In genomic region chr9:109683521-109683920, GRCh38 we compare ENCODE assay signal across 14 cellular contexts.
"Had no signal": no experiment of that assay in that cellular context is flagged by ENCODE, and none has a peak within 500 bp of the region (broad histone marks: within the 10 kb centered on the region; RNA-seq: fewer than 3 reads in every experiment).

No MANE protein-coding gene starts in this region.

- H3K27me3 ChIP-seq: gastrocnemius medialis, ovary, sigmoid colon, testis had no signal

- H3K36me3 ChIP-seq: gastrocnemius medialis, ovary, sigmoid colon had no signal

- H3K9me3 ChIP-seq: gastrocnemius medialis, ovary, testis had no signal

- H3K4me1 ChIP-seq: gastrocnemius medialis, sigmoid colon, testis had no signal

- H3K4me3 ChIP-seq: gastrocnemius medialis, ovary, sigmoid colon, testis had no signal

- H3K27ac ChIP-seq: gastrocnemius medialis, ovary, sigmoid colon, testis had no signal

- DNase-seq: activated CD4-positive, alpha-beta T cell treated with anti-CD3 and anti-CD28 coated beads for 1 hour; activated CD4-positive, alpha-beta T cell treated with anti-CD3 and anti-CD28 coated beads, Interleukin-2, amount 50 U/mL, for 48 hours; activated gamma-delta T cell; activated naive CD8-positive, alpha-beta T cell treated with anti-CD3 and anti-CD28 coated beads for 36 hours; activated T-cell treated with anti-CD3 and anti-CD28 coated beads, Interleukin-2, amount 50 U/mL, for 4 hours; anterior cingulate cortex; gastrocnemius medialis; kidney; left ventricle myocardium superior; ovary; sigmoid colon; stimulated activated CD4-positive, alpha-beta T cell treated with anti-CD3 and anti-CD28 coated beads, Interleukin-2, amount 100 ng/mL, for 48 hours; stimulated activated CD8-positive, alpha-beta memory T cell treated with anti-CD3 and anti-CD28 coated beads, Interleukin-4, amount 100 ng/mL, for 48 hours; testis had no signal

- ATAC-seq: activated T-cell treated with anti-CD3 and anti-CD28 coated beads, Interleukin-2, amount 50 U/mL, for 4 hours; gastrocnemius medialis; left ventricle myocardium superior had no signal
